Comparison of ENCODE assay signal across 10 cellular contexts in the genomic region with DNA sequence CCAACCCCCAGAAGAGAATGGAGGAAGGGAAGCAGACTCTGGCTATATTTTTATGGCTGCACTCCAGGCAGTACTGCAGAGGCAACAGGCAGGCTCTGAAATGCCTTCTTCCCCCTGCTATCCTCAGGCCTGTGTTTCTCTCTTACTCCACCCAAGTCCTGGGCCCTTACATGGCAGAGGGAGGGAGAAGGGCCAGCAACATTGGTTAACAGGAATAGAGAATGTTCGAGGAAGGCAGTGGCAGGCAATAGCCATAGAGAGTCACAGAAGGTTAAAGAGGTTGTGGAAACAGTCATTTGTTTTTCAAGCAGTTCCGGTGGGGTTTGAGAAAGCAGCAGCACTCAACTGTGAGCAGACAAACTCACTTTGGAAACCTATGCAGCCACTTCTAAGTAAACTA. TPM values are rescaled to one million over a fixed set of nuclear protein-coding genes. Genes with fewer than 3 reads are reported as not detected.
DNase-seq lines count a peak whose midpoint lies in the region; ATAC-seq and TF ChIP-seq lines count a peak whose summit lies in the region.
"Had no signal": no experiment of that assay in that cellular context is flagged by ENCODE, and none has a peak within 500 bp of the region (broad histone marks: within the 10 kb centered on the region; RNA-seq: fewer than 3 reads in every experiment).

No MANE protein-coding gene starts in this region.

- POLR2A ChIA-PET in CD8-positive, alpha-beta T cell (lab: Charles Lee), result no interaction called here

- no peak overlapping the region for H3K4me3 Mint-ChIP-seq in CD8-positive, alpha-beta T cell

- H3K9me2 ChIP-seq in MM.1S (replicated peaks; ENCODE audit: insufficient read depth, low read length), result no peaks in the 10 kb centered on the region

- H3K27ac ChIP-seq in CD8-positive, alpha-beta T cell (ENCODE audit: low read depth, low read length), result no peak overlapping the region
- H3K27ac ChIP-seq in heart right ventricle (peak overlapping the region in 7 of 10 donors; percentile 33 to 71 (median 50)), MM.1S (ENCODE audit: low read length) (no peak overlapping the region)

- H3K36me3 ChIP-seq in CD8-positive, alpha-beta T cell (ENCODE audit: insufficient read depth, low read length), result no peaks in the 10 kb centered on the region
- H3K36me3 ChIP-seq in heart right ventricle, result no peaks in the 10 kb centered on the region
- H3K36me3 ChIP-seq in MM.1S (replicated peaks; ENCODE audit: insufficient read depth, low read length), result no peaks in the 10 kb centered on the region

- no peaks in the 10 kb centered on the region for H3K27me3 Mint-ChIP-seq in CD8-positive, alpha-beta T cell (ENCODE audit: low read depth)

- no peaks in the 10 kb centered on the region for H3K36me3 Mint-ChIP-seq in CD8-positive, alpha-beta T cell

- H3K9me3 Mint-ChIP-seq in CD8-positive, alpha-beta T cell, result no peaks in the 10 kb centered on the region

- H3K79me2 ChIP-seq in MM.1S (ENCODE audit: low read length), result no peaks in the 10 kb centered on the region

- H3K27ac Mint-ChIP-seq in CD8-positive, alpha-beta T cell, result peak overlapping the region; percentile 82

- H3K27me3 ChIP-seq in CD8-positive, alpha-beta T cell (ENCODE audit: insufficient read depth, low read length), result no peaks in the 10 kb centered on the region
- H3K27me3 ChIP-seq in heart right ventricle, result no peaks in the 10 kb centered on the region
- H3K27me3 ChIP-seq in MM.1S (replicated peaks; ENCODE audit: insufficient read depth, low read length), result no peaks in the 10 kb centered on the region

- H3K9ac ChIP-seq in MM.1S (ENCODE audit: low read length), result no peak overlapping the region

- intact Hi-C loops in CD8-positive, alpha-beta T cell (cut with DNase I, micrococcal nuclease), result no loop called here
- intact Hi-C loops in heart right ventricle (cut with DNase I), result no loop called here

- no peaks in the 10 kb centered on the region for H3F3A ChIP-seq in MM.1S (ENCODE audit: insufficient read depth, low read length)

- H4K20me1 ChIP-seq in MM.1S (ENCODE audit: insufficient read depth, low read length), result no peaks in the 10 kb centered on the region

- no peaks in the 10 kb centered on the region for H3K9me3 ChIP-seq in CD8-positive, alpha-beta T cell (ENCODE audit: low read length)
- H3K9me3 ChIP-seq in heart right ventricle, result no peaks in the 10 kb centered on the region
- no peaks in the 10 kb centered on the region for H3K9me3 ChIP-seq in MM.1S (replicated peaks; ENCODE audit: insufficient read depth, low read length)

- WGBS in heart right ventricle, 2 donors, result 42 to 48% methylated on average over 2 of the region's 2 CpGs

- H2AFZ ChIP-seq in MM.1S (ENCODE audit: low read length), result no peak overlapping the region

- no peak overlapping the region for H3K4me2 ChIP-seq in MM.1S (ENCODE audit: low read depth, low read length)

- CTCF ChIA-PET in CD8-positive, alpha-beta T cell (lab: Charles Lee), result no interaction called here

- H3K4me3 ChIP-seq in CD8-positive, alpha-beta T cell (ENCODE audit: low read depth, low read length), result no peak overlapping the region
- H3K4me3 ChIP-seq in heart right ventricle (no peak overlapping the region), MM.1S (ENCODE audit: low read length) (no peak overlapping the region)

- peaks cover 5% of the 10 kb centered on the region for H3K4me1 ChIP-seq in CD8-positive, alpha-beta T cell (ENCODE audit: insufficient read depth, low read length)
- H3K4me1 ChIP-seq in heart right ventricle (peaks cover 0 to 29% (median 18%) of the 10 kb centered on the region in 9 donors), MM.1S (ENCODE audit: low read length) (peaks cover 3% of the 10 kb centered on the region)

- DNase-seq in CD8-positive, alpha-beta T cell, result no peak
- DNase-seq in heart right ventricle, result no peak
- no peak for DNase-seq in NCI-H128 (lab: John Stamatoyannopoulos, UW; ENCODE audit: unreplicated experiment)
- DNase-seq in stimulated activated CD4-positive, alpha-beta T cell treated with anti-CD3 and anti-CD28 coated beads, Interleukin-4, amount 100 ng/mL, for 24 hours, result no peak
- DNase-seq in MM.1S, result no peak
- no peak for DNase-seq in DMS79 (lab: John Stamatoyannopoulos, UW)
- DNase-seq: DMS79 treated with DMSO at 0.1 percent for 48 hours, SHP77 treated with DMSO at 0.1 percent for 48 hours had no signal

- peaks cover 25% of the 10 kb centered on the region for H3K4me1 Mint-ChIP-seq in CD8-positive, alpha-beta T cell (ENCODE audit: low read depth)

- no peak for TF ChIP-seq CTCF in CD8-positive, alpha-beta T cell (IDR thresholded peaks at IDR 0.05)
- TF ChIP-seq CTCF in heart right ventricle (IDR thresholded peaks at IDR 0.05) (no peak), MM.1S (IDR thresholded peaks at IDR 0.05; ENCODE audit: low read length) (no peak)

- no peak for ATAC-seq in CD8-positive, alpha-beta T cell
- ATAC-seq in GM19463 (IDR thresholded peaks at IDR 0.05; ENCODE audit: unreplicated experiment) (peak; percentile 41), HG03460 (IDR thresholded peaks at IDR 0.05; ENCODE audit: unreplicated experiment) (peak; percentile 58), heart right ventricle (peak in 6 of 8 donors; percentile 34 to 60 (median 54))

RNA-seq across cellular contexts. Expression of gene DARS1, which starts 15.1 kb away (rescaled TPM):
- 10 to 100 TPM; 33.4 to 35.8 TPM for total RNA-seq in CD8-positive, alpha-beta T cell
- total RNA-seq in heart right ventricle, result 10 to 100 TPM; 53.7 to 74.3 (median 65.7) TPM
- 100 to 1,000 TPM in 1 of 2 donors, 10 to 100 TPM in 1; 47.8 to 136 TPM for polyA plus RNA-seq in heart right ventricle

Comparison
In these comparisons a context has a peak if more than half of its experiments do, and no peak if none do; other contexts are left out.
1. H3K27ac ChIP-seq: peak in heart right ventricle (7 of 10); none in CD8-positive, alpha-beta T cell (single experiment) and MM.1S (single experiment).